In the genomic region with DNA sequence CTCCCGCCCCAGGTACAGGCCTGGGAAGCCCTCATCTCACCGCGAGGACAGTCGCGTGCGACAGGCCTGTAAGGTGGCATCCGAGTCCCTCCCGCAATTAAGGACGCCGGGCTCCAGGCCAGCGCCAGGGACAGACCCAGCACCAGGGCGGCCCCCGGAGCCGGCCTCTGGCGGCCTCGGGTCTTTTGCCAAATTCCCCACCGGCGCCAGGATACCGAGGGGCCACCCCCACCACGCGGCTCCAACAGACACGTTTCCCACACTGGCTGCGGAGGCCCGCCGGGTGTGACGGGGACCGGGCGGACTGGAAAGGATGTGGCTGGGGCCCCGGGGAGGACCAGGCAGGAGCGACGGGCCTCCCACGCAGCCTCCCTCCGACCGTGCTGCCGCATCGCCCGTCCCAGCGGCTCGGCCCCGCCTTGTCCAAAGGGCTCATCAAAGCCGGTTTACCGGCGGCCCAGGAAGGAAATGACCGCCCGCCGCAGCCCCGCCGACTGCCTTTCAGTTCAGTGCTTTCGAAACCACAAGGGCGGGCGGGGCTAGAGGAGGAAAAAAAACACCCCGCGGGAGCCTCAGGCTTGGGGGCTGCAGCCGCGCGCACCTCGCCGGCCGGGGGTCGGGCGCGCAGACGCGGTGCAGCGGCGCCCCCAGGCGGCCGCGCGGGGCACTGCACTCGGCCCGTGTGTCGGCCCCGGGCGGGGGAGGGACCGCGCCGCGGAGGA, we compare ENCODE assay signal across 1 cellular context.
A peak's percentile ranks its signal among the peaks of the same experiment; 100 is the strongest.
TF ChIP-seq lines count a peak whose summit lies in the region.

No MANE protein-coding gene starts in this region.

TF ChIP-seq in HEK293, 187 proteins besides CTCF, POLR2A, EP300 and RAD21 (continued from another document and continues in another):
- TF ChIP-seq YY1 (tag by site-specific recombination; IDR thresholded peaks at IDR 0.05), result peak; percentile 40; the same call in 1 of the 2 replicates
- 0 out of 2 replicates have a peak, but pooled peaks have one; percentile 4 for TF ChIP-seq ZNF433 (tag by site-specific recombination; IDR thresholded peaks at IDR 0.05; ENCODE audit: low read depth)
- TF ChIP-seq, protein P1, sequence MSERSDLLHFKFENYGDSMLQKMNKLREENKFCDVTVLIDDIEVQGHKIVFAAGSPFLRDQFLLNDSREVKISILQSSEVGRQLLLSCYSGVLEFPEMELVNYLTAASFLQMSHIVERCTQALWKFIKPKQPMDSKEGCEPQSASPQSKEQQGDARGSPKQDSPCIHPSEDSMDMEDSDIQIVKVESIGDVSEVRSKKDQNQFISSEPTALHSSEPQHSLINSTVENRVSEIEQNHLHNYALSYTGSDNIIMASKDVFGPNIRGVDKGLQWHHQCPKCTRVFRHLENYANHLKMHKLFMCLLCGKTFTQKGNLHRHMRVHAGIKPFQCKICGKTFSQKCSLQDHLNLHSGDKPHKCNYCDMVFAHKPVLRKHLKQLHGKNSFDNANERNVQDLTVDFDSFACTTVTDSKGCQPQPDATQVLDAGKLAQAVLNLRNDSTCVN (tag by site-specific recombination; optimal IDR thresholded peaks at IDR 0.05), result peak; percentile 74
- no peak for TF ChIP-seq ZBTB1 (tag by site-specific recombination; IDR thresholded peaks at IDR 0.05)
- TF ChIP-seq ZBTB8A (tag by site-specific recombination; IDR thresholded peaks at IDR 0.05), result peak; percentile 85
- TF ChIP-seq, protein P2, sequence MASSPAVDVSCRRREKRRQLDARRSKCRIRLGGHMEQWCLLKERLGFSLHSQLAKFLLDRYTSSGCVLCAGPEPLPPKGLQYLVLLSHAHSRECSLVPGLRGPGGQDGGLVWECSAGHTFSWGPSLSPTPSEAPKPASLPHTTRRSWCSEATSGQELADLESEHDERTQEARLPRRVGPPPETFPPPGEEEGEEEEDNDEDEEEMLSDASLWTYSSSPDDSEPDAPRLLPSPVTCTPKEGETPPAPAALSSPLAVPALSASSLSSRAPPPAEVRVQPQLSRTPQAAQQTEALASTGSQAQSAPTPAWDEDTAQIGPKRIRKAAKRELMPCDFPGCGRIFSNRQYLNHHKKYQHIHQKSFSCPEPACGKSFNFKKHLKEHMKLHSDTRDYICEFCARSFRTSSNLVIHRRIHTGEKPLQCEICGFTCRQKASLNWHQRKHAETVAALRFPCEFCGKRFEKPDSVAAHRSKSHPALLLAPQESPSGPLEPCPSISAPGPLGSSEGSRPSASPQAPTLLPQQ (tag by site-specific recombination; IDR thresholded peaks at IDR 0.05), result peak; percentile 36; the same call in 1 of the 2 replicates
- no peak for TF ChIP-seq ZNF391 (tag by site-specific recombination; IDR thresholded peaks at IDR 0.05; ENCODE audit: borderline replicate concordance, low read depth)
- TF ChIP-seq, protein P3, sequence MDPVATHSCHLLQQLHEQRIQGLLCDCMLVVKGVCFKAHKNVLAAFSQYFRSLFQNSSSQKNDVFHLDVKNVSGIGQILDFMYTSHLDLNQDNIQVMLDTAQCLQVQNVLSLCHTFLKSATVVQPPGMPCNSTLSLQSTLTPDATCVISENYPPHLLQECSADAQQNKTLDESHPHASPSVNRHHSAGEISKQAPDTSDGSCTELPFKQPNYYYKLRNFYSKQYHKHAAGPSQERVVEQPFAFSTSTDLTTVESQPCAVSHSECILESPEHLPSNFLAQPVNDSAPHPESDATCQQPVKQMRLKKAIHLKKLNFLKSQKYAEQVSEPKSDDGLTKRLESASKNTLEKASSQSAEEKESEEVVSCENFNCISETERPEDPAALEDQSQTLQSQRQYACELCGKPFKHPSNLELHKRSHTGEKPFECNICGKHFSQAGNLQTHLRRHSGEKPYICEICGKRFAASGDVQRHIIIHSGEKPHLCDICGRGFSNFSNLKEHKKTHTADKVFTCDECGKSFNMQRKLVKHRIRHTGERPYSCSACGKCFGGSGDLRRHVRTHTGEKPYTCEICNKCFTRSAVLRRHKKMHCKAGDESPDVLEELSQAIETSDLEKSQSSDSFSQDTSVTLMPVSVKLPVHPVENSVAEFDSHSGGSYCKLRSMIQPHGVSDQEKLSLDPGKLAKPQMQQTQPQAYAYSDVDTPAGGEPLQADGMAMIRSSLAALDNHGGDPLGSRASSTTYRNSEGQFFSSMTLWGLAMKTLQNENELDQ (tag by site-specific recombination; IDR thresholded peaks at IDR 0.05; ENCODE audit: low read depth), result no peak
- TF ChIP-seq, protein P4, sequence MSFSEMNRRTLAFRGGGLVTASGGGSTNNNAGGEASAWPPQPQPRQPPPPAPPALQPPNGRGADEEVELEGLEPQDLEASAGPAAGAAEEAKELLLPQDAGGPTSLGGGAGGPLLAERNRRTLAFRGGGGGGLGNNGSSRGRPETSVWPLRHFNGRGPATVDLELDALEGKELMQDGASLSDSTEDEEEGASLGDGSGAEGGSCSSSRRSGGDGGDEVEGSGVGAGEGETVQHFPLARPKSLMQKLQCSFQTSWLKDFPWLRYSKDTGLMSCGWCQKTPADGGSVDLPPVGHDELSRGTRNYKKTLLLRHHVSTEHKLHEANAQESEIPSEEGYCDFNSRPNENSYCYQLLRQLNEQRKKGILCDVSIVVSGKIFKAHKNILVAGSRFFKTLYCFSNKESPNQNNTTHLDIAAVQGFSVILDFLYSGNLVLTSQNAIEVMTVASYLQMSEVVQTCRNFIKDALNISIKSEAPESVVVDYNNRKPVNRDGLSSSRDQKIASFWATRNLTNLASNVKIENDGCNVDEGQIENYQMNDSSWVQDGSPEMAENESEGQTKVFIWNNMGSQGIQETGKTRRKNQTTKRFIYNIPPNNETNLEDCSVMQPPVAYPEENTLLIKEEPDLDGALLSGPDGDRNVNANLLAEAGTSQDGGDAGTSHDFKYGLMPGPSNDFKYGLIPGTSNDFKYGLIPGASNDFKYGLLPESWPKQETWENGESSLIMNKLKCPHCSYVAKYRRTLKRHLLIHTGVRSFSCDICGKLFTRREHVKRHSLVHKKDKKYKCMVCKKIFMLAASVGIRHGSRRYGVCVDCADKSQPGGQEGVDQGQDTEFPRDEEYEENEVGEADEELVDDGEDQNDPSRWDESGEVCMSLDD (tag by site-specific recombination; IDR thresholded peaks at IDR 0.05), result peak; percentile 48; the same call in 1 of the 2 replicates
- TF ChIP-seq, protein P5, sequence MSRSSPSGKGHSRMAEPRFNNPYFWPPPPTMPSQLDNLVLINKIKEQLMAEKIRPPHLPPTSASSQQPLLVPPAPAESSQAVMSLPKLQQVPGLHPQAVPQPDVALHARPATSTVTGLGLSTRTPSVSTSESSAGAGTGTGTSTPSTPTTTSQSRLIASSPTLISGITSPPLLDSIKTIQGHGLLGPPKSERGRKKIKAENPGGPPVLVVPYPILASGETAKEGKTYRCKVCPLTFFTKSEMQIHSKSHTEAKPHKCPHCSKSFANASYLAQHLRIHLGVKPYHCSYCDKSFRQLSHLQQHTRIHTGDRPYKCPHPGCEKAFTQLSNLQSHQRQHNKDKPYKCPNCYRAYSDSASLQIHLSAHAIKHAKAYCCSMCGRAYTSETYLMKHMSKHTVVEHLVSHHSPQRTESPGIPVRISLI (tag by site-specific recombination; IDR thresholded peaks at IDR 0.05), result 0 out of 2 replicates have a peak, but pooled peaks have one; percentile 39
- TF ChIP-seq KLF7 (tag by site-specific recombination; IDR thresholded peaks at IDR 0.05; ENCODE audit: borderline replicate concordance), result 0 out of 2 replicates have a peak, but pooled peaks have one; percentile 43
- TF ChIP-seq ZNF544 (tag by site-specific recombination; IDR thresholded peaks at IDR 0.05), result no peak
- TF ChIP-seq SP7 (tag by site-specific recombination; IDR thresholded peaks at IDR 0.05), result peak; percentile 76
- no peak for TF ChIP-seq ZNF514 (tag by site-specific recombination; IDR thresholded peaks at IDR 0.05)
- peak; percentile 83 for TF ChIP-seq ZFHX2 (tag by site-specific recombination; conservative IDR thresholded peaks at IDR 0.05)
- TF ChIP-seq TCF7L2 (IDR thresholded peaks at IDR 0.05; ENCODE audit: borderline replicate concordance, low read depth, low read length), result peak; percentile 53; the same call in 1 of the 2 replicates
- peak; percentile 57 for TF ChIP-seq EGR2 (tag by site-specific recombination; IDR thresholded peaks at IDR 0.05; ENCODE audit: low read depth)
- peak; percentile 51 for TF ChIP-seq ZFP69B (tag by site-specific recombination; IDR thresholded peaks at IDR 0.05)
- peak; percentile 52 for TF ChIP-seq KLF1 (tag by site-specific recombination; IDR thresholded peaks at IDR 0.05)
- peak; percentile 72 for TF ChIP-seq WT1 (tag by site-specific recombination; IDR thresholded peaks at IDR 0.05)
- peak; percentile 31; the same call in 1 of the 2 replicates for TF ChIP-seq BCL11B (tag by site-specific recombination; IDR thresholded peaks at IDR 0.05; ENCODE audit: low read depth)
- TF ChIP-seq, protein P6, sequence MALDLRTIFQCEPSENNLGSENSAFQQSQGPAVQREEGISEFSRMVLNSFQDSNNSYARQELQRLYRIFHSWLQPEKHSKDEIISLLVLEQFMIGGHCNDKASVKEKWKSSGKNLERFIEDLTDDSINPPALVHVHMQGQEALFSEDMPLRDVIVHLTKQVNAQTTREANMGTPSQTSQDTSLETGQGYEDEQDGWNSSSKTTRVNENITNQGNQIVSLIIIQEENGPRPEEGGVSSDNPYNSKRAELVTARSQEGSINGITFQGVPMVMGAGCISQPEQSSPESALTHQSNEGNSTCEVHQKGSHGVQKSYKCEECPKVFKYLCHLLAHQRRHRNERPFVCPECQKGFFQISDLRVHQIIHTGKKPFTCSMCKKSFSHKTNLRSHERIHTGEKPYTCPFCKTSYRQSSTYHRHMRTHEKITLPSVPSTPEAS (tag by site-specific recombination; IDR thresholded peaks at IDR 0.05), result peak; percentile 33; the same call in 1 of the 2 replicates
- TF ChIP-seq, protein P7, sequence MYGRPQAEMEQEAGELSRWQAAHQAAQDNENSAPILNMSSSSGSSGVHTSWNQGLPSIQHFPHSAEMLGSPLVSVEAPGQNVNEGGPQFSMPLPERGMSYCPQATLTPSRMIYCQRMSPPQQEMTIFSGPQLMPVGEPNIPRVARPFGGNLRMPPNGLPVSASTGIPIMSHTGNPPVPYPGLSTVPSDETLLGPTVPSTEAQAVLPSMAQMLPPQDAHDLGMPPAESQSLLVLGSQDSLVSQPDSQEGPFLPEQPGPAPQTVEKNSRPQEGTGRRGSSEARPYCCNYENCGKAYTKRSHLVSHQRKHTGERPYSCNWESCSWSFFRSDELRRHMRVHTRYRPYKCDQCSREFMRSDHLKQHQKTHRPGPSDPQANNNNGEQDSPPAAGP (tag by site-specific recombination; IDR thresholded peaks at IDR 0.05), result peak; percentile 95
- peak; percentile 51; the same call in 1 of the 2 replicates for TF ChIP-seq ZNF610 (tag by site-specific recombination; IDR thresholded peaks at IDR 0.05; ENCODE audit: borderline replicate concordance)
- TF ChIP-seq ZXDB (tag by site-specific recombination; IDR thresholded peaks at IDR 0.05), result peak; percentile 31; the same call in 1 of the 2 replicates
- TF ChIP-seq, protein P8, sequence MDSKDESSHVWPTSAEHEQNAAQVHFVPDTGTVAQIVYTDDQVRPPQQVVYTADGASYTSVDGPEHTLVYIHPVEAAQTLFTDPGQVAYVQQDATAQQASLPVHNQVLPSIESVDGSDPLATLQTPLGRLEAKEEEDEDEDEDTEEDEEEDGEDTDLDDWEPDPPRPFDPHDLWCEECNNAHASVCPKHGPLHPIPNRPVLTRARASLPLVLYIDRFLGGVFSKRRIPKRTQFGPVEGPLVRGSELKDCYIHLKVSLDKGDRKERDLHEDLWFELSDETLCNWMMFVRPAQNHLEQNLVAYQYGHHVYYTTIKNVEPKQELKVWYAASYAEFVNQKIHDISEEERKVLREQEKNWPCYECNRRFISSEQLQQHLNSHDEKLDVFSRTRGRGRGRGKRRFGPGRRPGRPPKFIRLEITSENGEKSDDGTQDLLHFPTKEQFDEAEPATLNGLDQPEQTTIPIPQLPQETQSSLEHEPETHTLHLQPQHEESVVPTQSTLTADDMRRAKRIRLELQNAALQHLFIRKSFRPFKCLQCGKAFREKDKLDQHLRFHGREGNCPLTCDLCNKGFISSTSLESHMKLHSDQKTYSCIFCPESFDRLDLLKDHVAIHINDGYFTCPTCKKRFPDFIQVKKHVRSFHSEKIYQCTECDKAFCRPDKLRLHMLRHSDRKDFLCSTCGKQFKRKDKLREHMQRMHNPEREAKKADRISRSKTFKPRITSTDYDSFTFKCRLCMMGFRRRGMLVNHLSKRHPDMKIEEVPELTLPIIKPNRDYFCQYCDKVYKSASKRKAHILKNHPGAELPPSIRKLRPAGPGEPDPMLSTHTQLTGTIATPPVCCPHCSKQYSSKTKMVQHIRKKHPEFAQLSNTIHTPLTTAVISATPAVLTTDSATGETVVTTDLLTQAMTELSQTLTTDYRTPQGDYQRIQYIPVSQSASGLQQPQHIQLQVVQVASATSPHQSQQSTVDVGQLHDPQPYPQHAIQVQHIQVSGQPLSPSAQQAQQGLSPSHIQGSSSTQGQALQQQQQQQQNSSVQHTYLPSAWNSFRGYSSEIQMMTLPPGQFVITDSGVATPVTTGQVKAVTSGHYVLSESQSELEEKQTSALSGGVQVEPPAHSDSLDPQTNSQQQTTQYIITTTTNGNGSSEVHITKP (tag by site-specific recombination; IDR thresholded peaks at IDR 0.05), result peak; percentile 55
- peak; percentile 81 for TF ChIP-seq ZNF600 (tag by site-specific recombination; IDR thresholded peaks at IDR 0.05)
- TF ChIP-seq ZNF2 (tag by site-specific recombination; IDR thresholded peaks at IDR 0.05), result peak; percentile 57
- TF ChIP-seq ZBTB20 (tag by site-specific recombination; IDR thresholded peaks at IDR 0.05), result peak; percentile 92
- TF ChIP-seq ZEB2 (tag by site-specific recombination; IDR thresholded peaks at IDR 0.05), result peak; percentile 74
- TF ChIP-seq SP3 (tag by site-specific recombination; IDR thresholded peaks at IDR 0.05), result peak; percentile 46
- TF ChIP-seq ZFP37 (tag by site-specific recombination; IDR thresholded peaks at IDR 0.05), result peak; percentile 78
- peak; percentile 81 for TF ChIP-seq FEZF1 (tag by site-specific recombination; IDR thresholded peaks at IDR 0.05)
